ENCODE assay signal across 18 cellular contexts in the genomic region with DNA sequence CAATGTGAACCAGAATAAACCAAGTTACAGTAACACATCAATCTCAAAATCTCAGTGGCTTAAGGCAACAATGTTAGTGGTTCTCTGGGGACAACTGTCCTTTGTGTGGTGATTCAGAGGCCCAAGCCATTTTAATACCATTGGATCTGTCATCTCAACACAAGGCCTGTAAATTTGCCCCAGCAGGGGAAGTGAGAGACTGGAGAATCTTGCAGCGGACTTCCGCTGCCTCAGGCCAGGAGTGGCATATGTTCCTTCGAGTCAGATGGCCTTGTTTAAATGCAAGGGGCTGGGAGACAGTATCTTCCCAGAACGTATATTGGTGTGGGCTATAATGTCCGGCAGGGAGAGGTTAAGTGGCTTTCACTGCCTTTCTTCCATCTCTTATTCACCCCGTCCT.
"Had no signal": no experiment of that assay in that cellular context is flagged by ENCODE, and none has a peak within 500 bp of the region (broad histone marks: within the 10 kb centered on the region; RNA-seq: fewer than 3 reads in every experiment).

No MANE protein-coding gene starts in this region.

- ATAC-seq: activated CD8-positive, alpha-beta memory T cell treated with anti-CD3 and anti-CD28 coated beads, Interleukin-2, amount 10 ng/mL, durations not matched to agents 7 days and 5 days; activated naive CD4-positive, alpha-beta T cell treated with anti-CD3 and anti-CD28 coated beads, Interleukin-2, amount 50 U/mL, for 72 hours; stimulated activated naive CD8-positive, alpha-beta T cell treated with anti-CD3 and anti-CD28 coated beads, Interleukin-15, Interleukin-2, amounts not matched to agents 100 U/mL and 50 U/mL, for 24 hours had no signal

- H3K9me3 ChIP-seq: transverse colon, vagina had no signal

- DNase-seq: activated CD4-positive, alpha-beta memory T cell treated with anti-CD3 and anti-CD28 coated beads for 36 hours; activated CD4-positive, CD25-positive, alpha-beta regulatory T cell treated with anti-CD3 and anti-CD28 coated beads, Interleukin-2, amount 50 U/mL, for 72 hours; activated CD8-positive, alpha-beta memory T cell treated with anti-CD3 and anti-CD28 coated beads, Interleukin-2, amount 10 ng/mL, durations not matched to agents 7 days and 5 days; activated T-cell treated with anti-CD3 and anti-CD28 coated beads, Interleukin-2, amount 50 U/mL, for 24 hours; amniotic stem cell; effector CD4-positive, alpha-beta T cell; foreskin fibroblast; immature natural killer cell; nucleus accumbens; small intestine; stimulated activated naive CD8-positive, alpha-beta T cell treated with anti-CD3 and anti-CD28 coated beads, Interleukin-15, Interleukin-2, amounts not matched to agents 100 U/mL and 50 U/mL, for 24 hours; transverse colon had no signal

- H3K36me3 Mint-ChIP-seq: activated CD4-positive, alpha-beta memory T cell treated with anti-CD3 and anti-CD28 coated beads for 36 hours; activated CD8-positive, alpha-beta memory T cell treated with anti-CD3 and anti-CD28 coated beads, Interleukin-2, amount 10 ng/mL, durations not matched to agents 7 days and 5 days; immature natural killer cell had no signal

- H3K36me3 ChIP-seq: right atrium auricular region, transverse colon, vagina had no signal

- H3K27me3 Mint-ChIP-seq: activated CD4-positive, alpha-beta memory T cell treated with anti-CD3 and anti-CD28 coated beads for 36 hours; activated T-cell treated with anti-CD3 and anti-CD28 coated beads, Interleukin-2, amount 50 U/mL, for 24 hours had no signal

- H3K27ac Mint-ChIP-seq: activated CD4-positive, alpha-beta memory T cell treated with anti-CD3 and anti-CD28 coated beads for 36 hours; activated CD8-positive, alpha-beta memory T cell treated with anti-CD3 and anti-CD28 coated beads, Interleukin-2, amount 10 ng/mL, durations not matched to agents 7 days and 5 days; activated naive CD4-positive, alpha-beta T cell treated with anti-CD3 and anti-CD28 coated beads, Interleukin-2, amount 50 U/mL, for 72 hours; activated T-cell treated with anti-CD3 and anti-CD28 coated beads, Interleukin-2, amount 50 U/mL, for 24 hours; immature natural killer cell; nephron; progenitor cell of endocrine pancreas had no signal

- H3K4me3 Mint-ChIP-seq: activated CD4-positive, alpha-beta memory T cell treated with anti-CD3 and anti-CD28 coated beads for 36 hours; activated CD8-positive, alpha-beta memory T cell treated with anti-CD3 and anti-CD28 coated beads, Interleukin-2, amount 10 ng/mL, durations not matched to agents 7 days and 5 days; activated T-cell treated with anti-CD3 and anti-CD28 coated beads, Interleukin-2, amount 50 U/mL, for 24 hours; immature natural killer cell; nephron had no signal

- H3K4me3 ChIP-seq: coronary artery, right atrium auricular region, transverse colon, vagina had no signal

- H3K9me3 Mint-ChIP-seq: immature natural killer cell had no signal

- H3K27ac ChIP-seq: coronary artery, right atrium auricular region, transverse colon, vagina had no signal

- H3K4me1 Mint-ChIP-seq: nephron had no signal

- H3K4me1 ChIP-seq: right atrium auricular region, transverse colon, vagina had no signal

- H3K27me3 ChIP-seq: right atrium auricular region, transverse colon, vagina had no signal
